ENCODE assay signal across 1 cellular context in genomic region chr1:1297802-1298424, GRCh38.
TF ChIP-seq lines count a peak whose summit lies in the region.

No MANE protein-coding gene starts in this region.

TF ChIP-seq in HepG2, 621 proteins besides CTCF, POLR2A, EP300 and RAD21:
- TF ChIP-seq AGO2 (optimal IDR thresholded peaks at IDR 0.05; ENCODE audit: low read depth, low read length) (peak; percentile 27), ZBTB3 (CRISPR knock-in tag; IDR thresholded peaks at IDR 0.05; ENCODE audit: borderline replicate concordance, low read depth) (no peak)
TF ChIP-seq in HepG2: peak in this region for 1.
